In genomic region chr12:29612912-29613311, GRCh38 we compare ENCODE assay signal across 27 cellular contexts.
DNase-seq lines count a peak whose midpoint lies in the region; ATAC-seq and TF ChIP-seq lines count a peak whose summit lies in the region.
"Had no signal": no experiment of that assay in that cellular context is flagged by ENCODE, and none has a peak within 500 bp of the region (broad histone marks: within the 10 kb centered on the region; RNA-seq: fewer than 3 reads in every experiment).

No MANE protein-coding gene starts in this region.

- no peak for TF ChIP-seq CTCF in chondrocyte (IDR thresholded peaks at IDR 0.05)

- H3K27ac ChIP-seq in iPS-20b (ENCODE audit: low read length), result no peak overlapping the region
- H3K27ac ChIP-seq: C4-2B had no signal

- H3K4me1 Mint-ChIP-seq in chondrocyte (ENCODE audit: low read depth), result peaks cover 33% of the 10 kb centered on the region
- H3K4me1 Mint-ChIP-seq in activated CD8-positive, alpha-beta memory T cell treated with anti-CD3 and anti-CD28 coated beads, Interleukin-2, amount 10 ng/mL, durations not matched to agents 7 days and 5 days, result no peaks in the 10 kb centered on the region
- H3K4me1 Mint-ChIP-seq: B cell had no signal

- H3K4me3 ChIP-seq in iPS-20b (ENCODE audit: low read length), result no peak overlapping the region
- no peak overlapping the region for H3K4me3 ChIP-seq in skeletal muscle satellite cell (ENCODE audit: low read length)
- H3K4me3 ChIP-seq: GM12878, HAP-1 had no signal

- CTCF ChIA-PET in activated CD8-positive, alpha-beta memory T cell treated with anti-CD3 and anti-CD28 coated beads, Interleukin-2, amount 10 ng/mL, durations not matched to agents 7 days and 5 days (lab: Charles Lee), result no interaction called here

- no peaks in the 10 kb centered on the region; the same call in 1 of the 2 replicates for H3K4me1 ChIP-seq in iPS-20b (ENCODE audit: insufficient read depth, low read length)
- H3K4me1 ChIP-seq in skeletal muscle satellite cell (ENCODE audit: control insufficient read depth, insufficient read depth, low read length), result peaks cover 38% of the 10 kb centered on the region
- H3K4me1 ChIP-seq: Caco-2, HAP-1 had no signal

- H3K4me3 Mint-ChIP-seq in chondrocyte (ENCODE audit: unreplicated experiment), result no peak overlapping the region
- no peak overlapping the region for H3K4me3 Mint-ChIP-seq in activated CD8-positive, alpha-beta memory T cell treated with anti-CD3 and anti-CD28 coated beads, Interleukin-2, amount 10 ng/mL, durations not matched to agents 7 days and 5 days
- H3K4me3 Mint-ChIP-seq: B cell; CD8-positive, alpha-beta T cell had no signal

- H3K4me2 ChIP-seq in skeletal muscle satellite cell (ENCODE audit: low read length), result no peak overlapping the region
- H3K4me2 ChIP-seq: SK-N-SH had no signal

- H3K36me3 ChIP-seq in iPS-20b (ENCODE audit: insufficient read depth, low read depth, low read length), result no peaks in the 10 kb centered on the region
- H3K36me3 ChIP-seq in skeletal muscle satellite cell (ENCODE audit: insufficient read depth, low read length), result peaks cover 20% of the 10 kb centered on the region
- H3K36me3 ChIP-seq: HAP-1 had no signal

- H3K9ac ChIP-seq in iPS-20b (ENCODE audit: low read depth, low read length) (peak overlapping the region; percentile 25; the same call in 1 of the 2 replicates), skeletal muscle satellite cell (ENCODE audit: low read depth, low read length) (peak overlapping the region; percentile 1)
- H3K9ac ChIP-seq: SK-N-SH had no signal

- DNase-seq in HCEC 1CT, result peak; percentile 39
- DNase-seq in chondrocyte (ENCODE audit: low spot score), result no peak
- DNase-seq in activated CD8-positive, alpha-beta memory T cell treated with anti-CD3 and anti-CD28 coated beads, Interleukin-2, amount 10 ng/mL, durations not matched to agents 7 days and 5 days, result no peak
- no peak for DNase-seq in cortex of kidney (lab: John Stamatoyannopoulos, UW)
- DNase-seq: Caco-2; CD8-positive, alpha-beta T cell; DMS 273 treated with DMSO at 0.1 percent for 48 hours; DMS79; EL; GDM1; KG1; NCI-H1048; NCI-H1436; NCI-H187; NCI-H2171 treated with DMSO at 0.1 percent for 48 hours; NCI-H446; NCI-H524 treated with DMSO at 0.1 percent for 48 hours; NCI-H774; SK-N-SH had no signal

- H3K27me3 ChIP-seq in iPS-20b (ENCODE audit: insufficient read depth, low read length), result no peaks in the 10 kb centered on the region
- no peaks in the 10 kb centered on the region for H3K27me3 ChIP-seq in skeletal muscle satellite cell (ENCODE audit: control insufficient read depth, insufficient read depth, low read length)

- H3K27me3 Mint-ChIP-seq in chondrocyte (ENCODE audit: low read depth), result no peaks in the 10 kb centered on the region
- H3K27me3 Mint-ChIP-seq in activated CD8-positive, alpha-beta memory T cell treated with anti-CD3 and anti-CD28 coated beads, Interleukin-2, amount 10 ng/mL, durations not matched to agents 7 days and 5 days, result peaks cover 5% of the 10 kb centered on the region
- H3K27me3 Mint-ChIP-seq: B cell had no signal

- H3K9me3 ChIP-seq in iPS-20b (ENCODE audit: insufficient read depth, low read depth, low read length), result no peaks in the 10 kb centered on the region
- H3K9me3 ChIP-seq in skeletal muscle satellite cell (replicated peaks; ENCODE audit: low read length), result no peaks in the 10 kb centered on the region
- H3K9me3 ChIP-seq: Caco-2, HAP-1, SK-N-SH had no signal

- ATAC-seq in activated CD8-positive, alpha-beta memory T cell treated with anti-CD3 and anti-CD28 coated beads, Interleukin-2, amount 10 ng/mL, durations not matched to agents 7 days and 5 days, result no peak
- ATAC-seq in GM19328 (IDR thresholded peaks at IDR 0.05; ENCODE audit: unreplicated experiment) (no peak), HG03565 (IDR thresholded peaks at IDR 0.05; ENCODE audit: unreplicated experiment) (no peak)
- ATAC-seq: CD8-positive, alpha-beta T cell; GM12878 had no signal

- H3K9me3 Mint-ChIP-seq in chondrocyte (ENCODE audit: low read depth), result peaks cover 5% of the 10 kb centered on the region
- H3K9me3 Mint-ChIP-seq in activated CD8-positive, alpha-beta memory T cell treated with anti-CD3 and anti-CD28 coated beads, Interleukin-2, amount 10 ng/mL, durations not matched to agents 7 days and 5 days (ENCODE audit: low read depth), result no peaks in the 10 kb centered on the region
- H3K9me3 Mint-ChIP-seq: CD8-positive, alpha-beta T cell had no signal

- peak overlapping the region; percentile 47 for H3K27ac Mint-ChIP-seq in chondrocyte (ENCODE audit: unreplicated experiment)
- H3K27ac Mint-ChIP-seq in activated CD8-positive, alpha-beta memory T cell treated with anti-CD3 and anti-CD28 coated beads, Interleukin-2, amount 10 ng/mL, durations not matched to agents 7 days and 5 days, result no peak overlapping the region
- H3K27ac Mint-ChIP-seq: B cell; CD8-positive, alpha-beta T cell had no signal

- H3K36me3 Mint-ChIP-seq in chondrocyte (ENCODE audit: low read depth), result peaks cover 17% of the 10 kb centered on the region
- H3K36me3 Mint-ChIP-seq in activated CD8-positive, alpha-beta memory T cell treated with anti-CD3 and anti-CD28 coated beads, Interleukin-2, amount 10 ng/mL, durations not matched to agents 7 days and 5 days, result no peaks in the 10 kb centered on the region
- H3K36me3 Mint-ChIP-seq: CD8-positive, alpha-beta T cell had no signal
